Comparison of ENCODE assay signal across 1 cellular context in genomic region chr17:2266865-2267228, GRCh38.
TF ChIP-seq lines count a peak whose summit lies in the region.

No MANE protein-coding gene starts in this region.

TF ChIP-seq in GM12878, 131 proteins besides CTCF, POLR2A, EP300 and RAD21 (continued from another document):
- TF ChIP-seq E2F8 (IDR thresholded peaks at IDR 0.05; ENCODE audit: low read depth, partially characterized antibody) (no peak), MAX (IDR thresholded peaks at IDR 0.05; ENCODE audit: low read depth, low read length) (peak; percentile 47; the same call in 1 of the 2 replicates), KAT2A (conservative IDR thresholded peaks at IDR 0.05; ENCODE audit: control insufficient read depth, low read depth, low read length) (no peak), BACH1 (IDR thresholded peaks at IDR 0.05; ENCODE audit: borderline replicate concordance) (0 out of 2 replicates have a peak, but pooled peaks have one; percentile 22), BCLAF1 (IDR thresholded peaks at IDR 0.05) (no peak), MEF2A (IDR thresholded peaks at IDR 0.05; ENCODE audit: insufficient read depth, low read depth, low read length) (no peak), CREM (IDR thresholded peaks at IDR 0.05; ENCODE audit: low read depth) (no peak), TCF12 (IDR thresholded peaks at IDR 0.05; ENCODE audit: low read depth, low read length) (no peak)
